ENCODE assay signal across 16 cellular contexts in the genomic region with DNA sequence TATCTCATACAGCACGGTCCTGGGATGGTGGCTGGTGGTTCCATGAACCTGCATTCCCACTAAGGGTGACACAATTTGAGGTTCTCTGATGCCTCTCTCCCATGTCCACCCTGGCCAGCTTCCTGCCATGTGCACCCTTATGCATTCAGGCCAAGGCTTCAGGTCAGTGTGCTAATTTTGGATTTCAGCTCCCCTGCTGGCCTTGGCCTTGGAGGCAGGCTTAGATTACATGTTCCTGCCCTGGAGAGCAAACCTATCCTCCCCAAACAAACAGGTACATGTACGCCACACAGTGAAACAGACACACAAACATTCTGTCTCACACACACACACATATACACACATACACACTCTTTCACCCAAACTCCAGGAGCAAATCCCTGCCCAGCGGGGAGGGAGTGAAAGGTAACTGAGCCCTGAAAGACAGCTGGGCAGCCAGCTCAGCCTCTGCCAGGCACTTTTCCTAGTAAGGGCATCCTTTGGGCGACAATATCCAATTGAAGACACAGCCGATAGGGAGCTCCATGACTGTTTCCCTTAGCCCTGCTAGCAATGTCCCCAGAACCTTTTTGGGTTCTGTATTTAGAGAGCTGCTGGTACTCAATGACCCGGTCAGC.
"Had no signal": no experiment of that assay in that cellular context is flagged by ENCODE, and none has a peak within 500 bp of the region (broad histone marks: within the 10 kb centered on the region; RNA-seq: fewer than 3 reads in every experiment).

No MANE protein-coding gene starts in this region.

- H3K27ac ChIP-seq: VCaP had no signal

- FAIRE-seq: bronchial epithelial cell had no signal

- DNase-seq: activated B cell treated with CpG ODN at 0.5 μM for 24 hours; activated CD8-positive, alpha-beta memory T cell treated with anti-CD3 and anti-CD28 coated beads, Interleukin-2, amount 50 U/mL, for 4 hours; activated effector memory CD4-positive, alpha-beta T cell treated with Interleukin-2 at 50 U/mL for 16 hours; activated T-cell treated with anti-CD3 and anti-CD28 coated beads for 4 hours; activated T-cell treated with anti-CD3 and anti-CD28 coated beads, Interleukin-2, amount 50 U/mL, for 4 hours; central memory CD4-positive, alpha-beta T cell; NCI-H1417 treated with DMSO at 0.1 percent for 48 hours; NCI-H187 treated with DMSO at 0.1 percent for 48 hours; NCI-H226; NCI-H446 treated with DMSO at 0.1 percent for 48 hours; SIG-M5; T-helper 9 cell had no signal

- ATAC-seq: activated naive CD8-positive, alpha-beta T cell treated with anti-CD3 and anti-CD28 coated beads, Interleukin-2, amount 50 U/mL, for 24 hours; activated T-cell treated with anti-CD3 and anti-CD28 coated beads, Interleukin-2, amount 50 U/mL, for 4 hours; Panc1 had no signal
